In genomic region chr2:218406949-218407703, GRCh38 we compare ENCODE assay signal across 8 cellular contexts. TPM values are rescaled to one million over a fixed set of nuclear protein-coding genes. Genes with fewer than 3 reads are reported as not detected.
A peak's percentile ranks its signal among the peaks of the same experiment; 100 is the strongest.
DNase-seq lines count a peak whose midpoint lies in the region; ATAC-seq, FAIRE-seq and TF ChIP-seq lines count a peak whose summit lies in the region.

No MANE protein-coding gene starts in this region.

- H3K27me3 Mint-ChIP-seq in stimulated activated naive CD8-positive, alpha-beta T cell treated with anti-CD3 and anti-CD28 coated beads, Interleukin-15, Interleukin-2, amounts not matched to agents 100 ng/mL and 50 ng/mL, for 24 hours, result peaks cover 7% of the 10 kb centered on the region

- 64% methylated on average over 13 of the region's 14 CpGs; no CpG with 5 or more reads in 1 of the 2 experiments for WGBS in H1 (ENCODE audit: extremely low coverage in 1 of 2, insufficient coverage in 1 of 2, insufficient read length in 1 of 2, insufficient replicate concordance in 2 of 2, low coverage in 1 of 2, low lambda C conversion rate in 2 of 2, missing lambda C conversion rate in 1 of 2), 2 experiments

- H3K56ac ChIP-seq in H1 (replicated peaks; ENCODE audit: insufficient read length, low read depth, low read length), result peak overlapping the region; percentile 80

- no peaks in the 10 kb centered on the region for H3K27me3 ChIP-seq in BLaER1
- H3K27me3 ChIP-seq in H1 (replicated peaks in 1 of 4; ENCODE audit: control insufficient read depth in 3 of 4, extremely low read depth in 1 of 4, insufficient read depth in 3 of 4, low read length in 3 of 4), result no peaks in the 10 kb centered on the region

- H2BK12ac ChIP-seq in H1 (ENCODE audit: low read depth, low read length), result peak overlapping the region; percentile 91

- H3K23me2 ChIP-seq in H1 (ENCODE audit: low read depth, low read length), result peaks cover 3% of the 10 kb centered on the region

- H4K20me1 ChIP-seq in BLaER1 (peaks cover 15% of the 10 kb centered on the region; the same call in 1 of the 2 replicates), H1 (replicated peaks in 1 of 2; ENCODE audit: control insufficient read depth in 1 of 2, insufficient read depth in 2 of 2, low read length in 2 of 2) (no peaks in the 10 kb centered on the region)

- POLR2A ChIA-PET in H1 (lab: Charles Lee; ENCODE audit: partially characterized antibody), result interaction anchor here (0.6 to 5.5 kb wide), 7 partner anchors 12 to 184 kb away, joined by 3 to 35 read pairs (median 4); partner anchors contain the start of gene VIL1

- no peak for TF ChIP-seq CTCF in H1 (IDR thresholded peaks at IDR 0.05; ENCODE audit: control extremely low read depth in 1 of 3, insufficient read depth in 1 of 3, low read depth in 1 of 3, low read length in 3 of 3)

- H4K91ac ChIP-seq in H1 (replicated peaks; ENCODE audit: insufficient read length, low read length), result peak overlapping the region; percentile 95

- H3K79me2 ChIP-seq in H1 (ENCODE audit: control insufficient read depth in 1 of 2, insufficient read depth in 2 of 2, low read length in 2 of 2), result no peaks in the 10 kb centered on the region

- peak overlapping the region; percentile 86 for H3K4ac ChIP-seq in H1 (replicated peaks; ENCODE audit: insufficient read length, low read depth, low read length)

- H3K4me2 ChIP-seq in BLaER1, result peak overlapping the region; percentile 97
- H3K4me2 ChIP-seq in H1 (ENCODE audit: insufficient read depth in 1 of 2, low read depth in 2 of 2, low read length in 2 of 2), result peak overlapping the region; percentile 74 to 88

- H3K4me1 ChIP-seq in BLaER1 (peaks cover 60% of the 10 kb centered on the region), H1 (replicated peaks in 1 of 4; ENCODE audit: control insufficient read depth in 3 of 4, insufficient read depth in 4 of 4, low read length in 3 of 4) (peaks cover 12 to 25% (median 19%) of the 10 kb centered on the region in 4 experiments)

- H3K36me3 Mint-ChIP-seq in stimulated activated naive CD8-positive, alpha-beta T cell treated with anti-CD3 and anti-CD28 coated beads, Interleukin-15, Interleukin-2, amounts not matched to agents 100 ng/mL and 50 ng/mL, for 24 hours (ENCODE audit: low read depth), result peaks cover 19% of the 10 kb centered on the region

- H3K9me3 Mint-ChIP-seq in stimulated activated naive CD8-positive, alpha-beta T cell treated with anti-CD3 and anti-CD28 coated beads, Interleukin-15, Interleukin-2, amounts not matched to agents 100 ng/mL and 50 ng/mL, for 24 hours, result no peaks in the 10 kb centered on the region

- H2BK15ac ChIP-seq in H1 (ENCODE audit: low read length), result peak overlapping the region; percentile 72; the same call in 1 of the 2 replicates

- TF ChIP-seq POLR2A in H1 (IDR thresholded peaks at IDR 0.05; ENCODE audit: control extremely low read depth in 1 of 2, low read depth in 2 of 2, low read length in 2 of 2), result no peak; a peak in 1 of 3 replicates

- peak overlapping the region; percentile 72 for H2BK5ac ChIP-seq in H1 (ENCODE audit: low read depth, low read length)

- peak overlapping the region; percentile 67; the same call in 1 of the 2 replicates for H2AK5ac ChIP-seq in H1 (ENCODE audit: low read depth, low read length)

- peak; percentile 7 for ATAC-seq in GM21786 (IDR thresholded peaks at IDR 0.05; ENCODE audit: unreplicated experiment)

- FAIRE-seq in H1 (lab: Jason Lieb, UNC) (no peak), RCC 7860 (lab: Jason Lieb, UNC) (no peak)

- peak overlapping the region; percentile 93 for H4K5ac ChIP-seq in H1 (ENCODE audit: insufficient read length, low read depth, low read length)

- H3K36me3 ChIP-seq in BLaER1 (peaks cover 23% of the 10 kb centered on the region), H1 (ENCODE audit: control insufficient read depth in 2 of 4, insufficient read depth in 4 of 4, low read length in 3 of 4) (peaks cover 0 to 11% (median 4%) of the 10 kb centered on the region in 4 experiments; a peak in 2 of 8 replicates)

- H3K14ac ChIP-seq in H1 (ENCODE audit: insufficient read length), result no peak overlapping the region

- DNase-seq in NCI-H69 (lab: John Stamatoyannopoulos, UW) (peak; percentile 67), H1 (ENCODE audit: low read depth in 1 of 2, low spot score in 2 of 2) (no peak), midbrain (lab: John Stamatoyannopoulos, UW) (peak; percentile 40), RCC 7860 (ENCODE audit: low spot score) (no peak)
- peak; percentile 44 to 49 for DNase-seq in activated CD8-positive, alpha-beta memory T cell treated with anti-CD3 and anti-CD28 coated beads for 4 hours (ENCODE audit: low read depth in 2 of 2)

- H3K23ac ChIP-seq in H1 (ENCODE audit: insufficient read length), result no peak overlapping the region

- H2AFZ ChIP-seq in H1 (ENCODE audit: low read length), result peak overlapping the region; percentile 83

- H3K9me3 ChIP-seq in BLaER1 (no peaks in the 10 kb centered on the region), H1 (ENCODE audit: insufficient read depth in 2 of 2, low read depth in 1 of 2, low read length in 1 of 2) (no peaks in the 10 kb centered on the region)

- peak overlapping the region; percentile 15; the same call in 1 of the 2 replicates for H2BK20ac ChIP-seq in H1 (ENCODE audit: low read length)

- H3K4me3 ChIP-seq in BLaER1 (peak overlapping the region; percentile 64), H1 (ENCODE audit: extremely low read depth in 1 of 4, insufficient read depth in 2 of 4, low read depth in 3 of 4, low read length in 4 of 4) (peak overlapping the region; percentile 29 to 62 (median 46))

- H3K27ac ChIP-seq in BLaER1 (peak overlapping the region; percentile 83), H1 (ENCODE audit: low read depth, low read length) (peak overlapping the region; percentile 43; the same call in 1 of the 2 replicates)

- CTCF ChIA-PET in H1 (lab: Charles Lee; ENCODE audit: partially characterized antibody), result interaction anchor here (0.6 to 3.6 kb wide), 11 partner anchors 10 to 128 kb away, joined by 3 to 13 read pairs (median 4); no protein-coding TSS in a partner anchor

- no peaks in the 10 kb centered on the region for H3K79me1 ChIP-seq in H1 (ENCODE audit: low read depth, low read length)

- H3K9ac ChIP-seq in BLaER1 (peak overlapping the region; percentile 73), H1 (replicated peaks in 1 of 4; ENCODE audit: extremely low read depth in 1 of 4, low read depth in 3 of 4, low read length in 3 of 4) (peak overlapping the region in 2 of 4 experiments; percentile 55 to 62; a peak in 5 of 7 replicates)

- H2BK120ac ChIP-seq in H1 (replicated peaks; ENCODE audit: low read depth, low read length), result peak overlapping the region; percentile 52

- peak overlapping the region; percentile 97 for H4K8ac ChIP-seq in H1 (ENCODE audit: extremely low read depth, insufficient read depth, low read length)

- no peak for TF ChIP-seq EP300 in H1 (IDR thresholded peaks at IDR 0.05; ENCODE audit: borderline replicate concordance in 1 of 2, low read depth in 2 of 2, low read length in 2 of 2)

- peak overlapping the region; percentile 75 for H3K4me3 Mint-ChIP-seq in stimulated activated naive CD8-positive, alpha-beta T cell treated with anti-CD3 and anti-CD28 coated beads, Interleukin-15, Interleukin-2, amounts not matched to agents 100 ng/mL and 50 ng/mL, for 24 hours

- no peak for TF ChIP-seq RAD21 in H1 (IDR thresholded peaks at IDR 0.05 in 1 of 2, conservative IDR thresholded peaks at IDR 0.05 in 1 of 2; ENCODE audit: low read depth in 2 of 2, low read length in 2 of 2)

- H3K27ac Mint-ChIP-seq in stimulated activated naive CD8-positive, alpha-beta T cell treated with anti-CD3 and anti-CD28 coated beads, Interleukin-15, Interleukin-2, amounts not matched to agents 100 ng/mL and 50 ng/mL, for 24 hours, result peak overlapping the region; percentile 78

- peaks cover 44% of the 10 kb centered on the region for H3K4me1 Mint-ChIP-seq in stimulated activated naive CD8-positive, alpha-beta T cell treated with anti-CD3 and anti-CD28 coated beads, Interleukin-15, Interleukin-2, amounts not matched to agents 100 ng/mL and 50 ng/mL, for 24 hours (ENCODE audit: low read depth)

- H3K18ac ChIP-seq in H1 (ENCODE audit: extremely low read depth, low read length), result peak overlapping the region; percentile 93

RNA-seq across cellular contexts. Expression of gene CTDSP1, which starts 7.5 kb away (rescaled TPM):
- total RNA-seq in H1 (2021; fragmentation: NEBNext Ultra II Directional; extraction: Animal tissue kit (Norgen Biotek cat#: 25700)), result 20.3 and 20.9 TPM in 2 replicates
- polyA plus RNA-seq in H1 (2011; rRNA removed), result 35.2 and 51.8 TPM in 2 replicates
- polyA plus RNA-seq in H1 (2011; cell fraction: cytosol; rRNA removed), result 37.5 TPM
- 41.5 TPM for polyA plus RNA-seq in H1 (2011; cell fraction: nucleus; rRNA removed)
- 26.6 to 32.0 TPM (median 28.6 TPM) in 4 replicates for polyA plus RNA-seq in H1 (2012, experiment 1 of 2)
- polyA plus RNA-seq in H1 (2012, experiment 2 of 2), result 32.8 TPM
- 10.2 TPM for polyA plus RNA-seq in H1 (2013, experiment 1 of 2)
- polyA plus RNA-seq in H1 (2013, experiment 2 of 2), result 10.7 TPM
- polyA minus RNA-seq in H1 (2011; rRNA and poly(A)+ RNA removed), result 29.1 and 46.5 TPM in 2 replicates
- 23.2 TPM for polyA minus RNA-seq in H1 (2011; cell fraction: cytosol; rRNA and poly(A)+ RNA removed)
- polyA minus RNA-seq in H1 (2011; cell fraction: nucleus; rRNA and poly(A)+ RNA removed), result 25.6 TPM

RNA-seq across cellular contexts. Expression of gene VIL1, which starts 11.8 kb away (rescaled TPM):
- total RNA-seq in H1 (2021; fragmentation: NEBNext Ultra II Directional; extraction: Animal tissue kit (Norgen Biotek cat#: 25700)), result 7.0 and 8.2 TPM in 2 replicates
- 6.2 and 8.1 TPM in 2 replicates for polyA plus RNA-seq in H1 (2011; rRNA removed)
- 5.8 TPM for polyA plus RNA-seq in H1 (2011; cell fraction: cytosol; rRNA removed)
- polyA plus RNA-seq in H1 (2011; cell fraction: nucleus; rRNA removed), result 11.8 TPM
- polyA plus RNA-seq in H1 (2012, experiment 1 of 2), result 4.1 to 7.0 TPM (median 5.3 TPM) in 4 replicates
- 1.9 TPM for polyA plus RNA-seq in H1 (2012, experiment 2 of 2)
- 1.3 TPM for polyA plus RNA-seq in H1 (2013, experiment 1 of 2)
- 1.2 TPM for polyA plus RNA-seq in H1 (2013, experiment 2 of 2)
- 11.3 and 14.8 TPM in 2 replicates for polyA minus RNA-seq in H1 (2011; rRNA and poly(A)+ RNA removed)
- 3.5 TPM for polyA minus RNA-seq in H1 (2011; cell fraction: cytosol; rRNA and poly(A)+ RNA removed)
- polyA minus RNA-seq in H1 (2011; cell fraction: nucleus; rRNA and poly(A)+ RNA removed), result 6.6 TPM

RNA-seq across cellular contexts. Expression of gene SLC11A1, which starts 25.1 kb away (rescaled TPM):
- 0.21 and 0.43 TPM in 2 replicates for total RNA-seq in H1 (2021; fragmentation: NEBNext Ultra II Directional; extraction: Animal tissue kit (Norgen Biotek cat#: 25700))
- polyA plus RNA-seq in H1 (2011; rRNA removed), result 0.13 and 0.20 TPM in 2 replicates
- polyA plus RNA-seq in H1 (2011; cell fraction: cytosol; rRNA removed), result 0.05 TPM
- 0.36 TPM for polyA plus RNA-seq in H1 (2011; cell fraction: nucleus; rRNA removed)
- 0.07 to 0.27 TPM (median 0.08 TPM) in 3 of 4 replicates, not detected in the other for polyA plus RNA-seq in H1 (2012, experiment 1 of 2)
- polyA plus RNA-seq in H1 (2012, experiment 2 of 2), result 0.07 TPM
- polyA plus RNA-seq in H1 (2013, experiment 1 of 2), result 0.12 TPM
- 0.09 TPM for polyA plus RNA-seq in H1 (2013, experiment 2 of 2)
- polyA minus RNA-seq in H1 (2011; rRNA and poly(A)+ RNA removed), result 0.05 TPM in 1 of 2 replicates, not detected in the other
- not detected for polyA minus RNA-seq in H1 (2011; cell fraction: cytosol; rRNA and poly(A)+ RNA removed)
- 1.3 TPM for polyA minus RNA-seq in H1 (2011; cell fraction: nucleus; rRNA and poly(A)+ RNA removed)

RNA-seq across cellular contexts. Expression of gene CATIP, which starts 50.5 kb away (rescaled TPM):
- total RNA-seq in H1 (2021; fragmentation: NEBNext Ultra II Directional; extraction: Animal tissue kit (Norgen Biotek cat#: 25700)), result not detected in 2 replicates
- polyA plus RNA-seq in H1 (2011; rRNA removed), result not detected in 2 replicates
- 0.27 TPM for polyA plus RNA-seq in H1 (2011; cell fraction: cytosol; rRNA removed)
- polyA plus RNA-seq in H1 (2011; cell fraction: nucleus; rRNA removed), result 0.87 TPM
- polyA plus RNA-seq in H1 (2012, experiment 1 of 2), result 0.16 to 0.34 TPM in 2 of 4 replicates, not detected in the others
- not detected for polyA plus RNA-seq in H1 (2012, experiment 2 of 2)
- polyA plus RNA-seq in H1 (2013, experiment 1 of 2), result not detected
- 0.07 TPM for polyA plus RNA-seq in H1 (2013, experiment 2 of 2)
- polyA minus RNA-seq in H1 (2011; rRNA and poly(A)+ RNA removed), result 0.60 TPM in 1 of 2 replicates, not detected in the other
- polyA minus RNA-seq in H1 (2011; cell fraction: cytosol; rRNA and poly(A)+ RNA removed), result not detected
- polyA minus RNA-seq in H1 (2011; cell fraction: nucleus; rRNA and poly(A)+ RNA removed), result not detected

Comparison
In these comparisons a context has a peak if more than half of its experiments do, and no peak if none do; other contexts are left out.
1. DNase-seq: peak in NCI-H69 (single experiment), activated CD8-positive, alpha-beta memory T cell treated with anti-CD3 and anti-CD28 coated beads for 4 hours (2 of 2) and midbrain (single experiment); none in H1 (0 of 2) and RCC 7860 (single experiment).